ENCODE assay signal across 8 cellular contexts in genomic region chr6:157314705-157315321, GRCh38. TPM values are rescaled to one million over a fixed set of nuclear protein-coding genes. Genes with fewer than 3 reads are reported as not detected.
DNase-seq lines count a peak whose midpoint lies in the region; ATAC-seq and TF ChIP-seq lines count a peak whose summit lies in the region.

No MANE protein-coding gene starts in this region.

- TF ChIP-seq CTCF in progenitor cell of endocrine pancreas (IDR thresholded peaks at IDR 0.05; ENCODE audit: unreplicated experiment) = peak; percentile 78

- H3K9me3 Mint-ChIP-seq in activated naive CD4-positive, alpha-beta T cell treated with anti-CD3 and anti-CD28 coated beads, Interleukin-2, amount 50 U/mL, for 24 hours = no peaks in the 10 kb centered on the region
- H3K9me3 Mint-ChIP-seq in progenitor cell of endocrine pancreas (ENCODE audit: low read depth) = no peaks in the 10 kb centered on the region

- peak overlapping the region; percentile 8 for H3K27ac Mint-ChIP-seq in activated naive CD4-positive, alpha-beta T cell treated with anti-CD3 and anti-CD28 coated beads, Interleukin-2, amount 50 U/mL, for 24 hours
- no peak overlapping the region for H3K27ac Mint-ChIP-seq in progenitor cell of endocrine pancreas

- DNase-seq in activated naive CD4-positive, alpha-beta T cell (lab: John Stamatoyannopoulos, UW) = no peak
- DNase-seq in SK-MEL-5 (ENCODE audit: low read depth, low spot score) (peak; percentile 73), fibroblast of the conjunctiva (ENCODE audit: low read depth) (peak; percentile 75), progenitor cell of endocrine pancreas (ENCODE audit: low spot score, unreplicated experiment) (no peak), NCI-H526 treated with DMSO at 0.1 percent for 48 hours (lab: John Stamatoyannopoulos, UW) (no peak)

- no peak overlapping the region for H3K4me3 Mint-ChIP-seq in activated naive CD4-positive, alpha-beta T cell treated with anti-CD3 and anti-CD28 coated beads, Interleukin-2, amount 50 U/mL, for 24 hours
- H3K4me3 Mint-ChIP-seq in progenitor cell of endocrine pancreas (ENCODE audit: low read depth) = no peak overlapping the region

- H3K27me3 Mint-ChIP-seq in activated naive CD4-positive, alpha-beta T cell treated with anti-CD3 and anti-CD28 coated beads, Interleukin-2, amount 50 U/mL, for 24 hours = no peaks in the 10 kb centered on the region
- H3K27me3 Mint-ChIP-seq in progenitor cell of endocrine pancreas = no peaks in the 10 kb centered on the region

- peak; percentile 74 for ATAC-seq in HG02840 (IDR thresholded peaks at IDR 0.05; ENCODE audit: low FRiP score, unreplicated experiment)
- no peak for ATAC-seq in HG03039 (IDR thresholded peaks at IDR 0.05; ENCODE audit: unreplicated experiment)

- peaks cover 10% of the 10 kb centered on the region for H3K4me1 Mint-ChIP-seq in activated naive CD4-positive, alpha-beta T cell treated with anti-CD3 and anti-CD28 coated beads, Interleukin-2, amount 50 U/mL, for 24 hours
- no peaks in the 10 kb centered on the region for H3K4me1 Mint-ChIP-seq in progenitor cell of endocrine pancreas (ENCODE audit: low read depth)

- peaks cover 11% of the 10 kb centered on the region for H3K36me3 Mint-ChIP-seq in activated naive CD4-positive, alpha-beta T cell treated with anti-CD3 and anti-CD28 coated beads, Interleukin-2, amount 50 U/mL, for 24 hours
- peaks cover 21% of the 10 kb centered on the region for H3K36me3 Mint-ChIP-seq in progenitor cell of endocrine pancreas (ENCODE audit: insufficient read depth)

- in situ Hi-C loops in SK-MEL-5 (cut with HindIII; ENCODE audit: low pct_unique_long_range_greater_than_20kb, low sequenced_read_pairs) = no loop called here

RNA-seq across cellular contexts. Expression of gene TMEM242, which starts 8.5 kb away (rescaled TPM):
- 6.6 and 10.9 TPM in 2 replicates for total RNA-seq in SK-MEL-5 (2014; rRNA removed; shearing (Covaris generic))
- 5.1 and 6.0 TPM in 2 replicates for polyA plus RNA-seq in SK-MEL-5 (2015; cell fraction: cytosol; rRNA removed)
- polyA plus RNA-seq in SK-MEL-5 (2015; cell fraction: nucleus; rRNA removed) = 3.6 and 8.7 TPM in 2 replicates
- 11.5 and 12.4 TPM in 2 replicates for total RNA-seq in progenitor cell of endocrine pancreas

Comparison
In these comparisons a context has a peak if more than half of its experiments do, and no peak if none do; other contexts are left out.
1. DNase-seq: peak in SK-MEL-5 (single experiment) and fibroblast of the conjunctiva (single experiment); none in activated naive CD4-positive, alpha-beta T cell (0 of 4), progenitor cell of endocrine pancreas (single experiment) and NCI-H526 treated with DMSO at 0.1 percent for 48 hours (single experiment).